ENCODE assay signal across 21 cellular contexts in genomic region chr1:212773011-212773410, GRCh38. TPM values are rescaled to one million over a fixed set of nuclear protein-coding genes. Genes with fewer than 3 reads are reported as not detected.
DNase-seq lines count a peak whose midpoint lies in the region; ATAC-seq, FAIRE-seq and TF ChIP-seq lines count a peak whose summit lies in the region.
"Had no signal": no experiment of that assay in that cellular context is flagged by ENCODE, and none has a peak within 500 bp of the region (broad histone marks: within the 10 kb centered on the region; RNA-seq: fewer than 3 reads in every experiment).

No MANE protein-coding gene starts in this region.

- peaks cover 8% of the 10 kb centered on the region for H3K36me3 Mint-ChIP-seq in T-helper 17 cell (ENCODE audit: low read depth)
- peaks cover 62 to 86% of the 10 kb centered on the region in 2 donors for H3K36me3 Mint-ChIP-seq in stimulated activated naive B cell treated with anti-CD40 and anti-IgM and Interleukin-4, amounts not matched to agents 10 μg/mL and 1 μg/mL and 100 μg/mL, for 72 hours

- H3K27ac Mint-ChIP-seq in T-helper 17 cell: peak overlapping the region; percentile 60
- H3K27ac Mint-ChIP-seq in stimulated activated naive B cell treated with anti-CD40 and anti-IgM and Interleukin-4, amounts not matched to agents 10 μg/mL and 1 μg/mL and 100 μg/mL, for 72 hours: peak overlapping the region; percentile 16
- H3K27ac Mint-ChIP-seq: B cell; CD4-positive, CD25-positive, alpha-beta regulatory T cell had no signal

- H3K4me1 Mint-ChIP-seq in T-helper 17 cell: peaks cover 20% of the 10 kb centered on the region
- peaks cover 28 to 65% of the 10 kb centered on the region in 2 donors for H3K4me1 Mint-ChIP-seq in stimulated activated naive B cell treated with anti-CD40 and anti-IgM and Interleukin-4, amounts not matched to agents 10 μg/mL and 1 μg/mL and 100 μg/mL, for 72 hours

- TF ChIP-seq POLR2A in HepG2 (IDR thresholded peaks at IDR 0.05; ENCODE audit: insufficient read depth in 1 of 2, low read depth in 2 of 2, low read length in 2 of 2): no peak
- no peak for TF ChIP-seq POLR2A in right lobe of liver (IDR thresholded peaks at IDR 0.05)

- no peak for TF ChIP-seq CTCF in HepG2 (CRISPR knock-in tag; IDR thresholded peaks at IDR 0.05)
- TF ChIP-seq CTCF in right lobe of liver (IDR thresholded peaks at IDR 0.05): no peak

- POLR2A ChIA-PET in HepG2 (lab: Yijun Ruan, JAX): no interaction called here

- peak; percentile 36 for FAIRE-seq in HepG2 (lab: Jason Lieb, UNC)
- FAIRE-seq: A204.1, GM12878, H54 had no signal

- no peaks in the 10 kb centered on the region for H3K27me3 Mint-ChIP-seq in T-helper 17 cell
- H3K27me3 Mint-ChIP-seq in stimulated activated naive B cell treated with anti-CD40 and anti-IgM and Interleukin-4, amounts not matched to agents 10 μg/mL and 1 μg/mL and 100 μg/mL, for 72 hours: no peaks in the 10 kb centered on the region
- H3K27me3 Mint-ChIP-seq: B cell; CD4-positive, CD25-positive, alpha-beta regulatory T cell had no signal

- no peak overlapping the region for H3K4me2 ChIP-seq in HepG2 (ENCODE audit: low read depth, low read length)
- H3K4me2 ChIP-seq: BLaER1 had no signal

- peaks cover 19% of the 10 kb centered on the region; the same call in 1 of the 2 replicates for H3K9me3 ChIP-seq in HepG2 (ENCODE audit: low read length)
- H3K9me3 ChIP-seq in right lobe of liver: peaks cover 0 to 4% (median 0%) of the 10 kb centered on the region in 4 donors
- H3K9me3 ChIP-seq in T-helper 17 cell (ENCODE audit: control insufficient read depth, low read length, poor library complexity, severe bottlenecking): no peaks in the 10 kb centered on the region

- no peak overlapping the region for H3K27ac ChIP-seq in HepG2 (ENCODE audit: extremely low read length, insufficient read depth, low read length)
- H3K27ac ChIP-seq in right lobe of liver: no peak overlapping the region
- H3K27ac ChIP-seq: 22Rv1, BLaER1, C4-2B had no signal

- H3K4me1 ChIP-seq in HepG2 (ENCODE audit: insufficient read depth, low read length): no peaks in the 10 kb centered on the region
- no peaks in the 10 kb centered on the region for H3K4me1 ChIP-seq in right lobe of liver
- H3K4me1 ChIP-seq: BLaER1 had no signal

- ATAC-seq in HepG2 (no peak), right lobe of liver (no peak), T-helper 17 cell (no peak), GM21390 (IDR thresholded peaks at IDR 0.05; ENCODE audit: unreplicated experiment) (no peak)
- ATAC-seq in stimulated activated naive B cell treated with anti-CD40 and anti-IgM and Interleukin-4, amounts not matched to agents 10 μg/mL and 1 μg/mL and 100 μg/mL, for 72 hours (replicated peaks): no peak
- ATAC-seq: GM12878 had no signal

- no TSS peak for BruUV-seq in HepG2 (replicated peaks; lab: Mats Ljungman, UMichigan)

- DNase-seq in HepG2 (ENCODE audit: low spot score) (no peak), right lobe of liver (no peak), T-helper 17 cell (no peak), NCI-H2227 (lab: John Stamatoyannopoulos, UW; ENCODE audit: unreplicated experiment) (no peak)
- no peak for DNase-seq in stimulated activated naive B cell treated with anti-CD40 and anti-IgM and Interleukin-4, amounts not matched to agents 10 μg/mL and 1 μg/mL and 100 μg/mL, for 72 hours
- DNase-seq: CD4-positive, CD25-positive, alpha-beta regulatory T cell; CD8-positive, alpha-beta memory T cell; DMS153; DMS79; EL; GDM1; GOT3 had no signal

- H3K27me3 ChIP-seq in HepG2 (ENCODE audit: control insufficient read depth in 1 of 2, insufficient read depth in 2 of 2, low read length in 2 of 2): no peaks in the 10 kb centered on the region
- H3K27me3 ChIP-seq in right lobe of liver: no peaks in the 10 kb centered on the region
- H3K27me3 ChIP-seq: BLaER1 had no signal

- no peak overlapping the region for H3K4me3 ChIP-seq in HepG2 (replicated peaks in 1 of 3; ENCODE audit: insufficient read depth in 1 of 3, low read depth in 2 of 3, low read length in 3 of 3)
- no peak overlapping the region for H3K4me3 ChIP-seq in right lobe of liver
- H3K4me3 ChIP-seq: BLaER1, GM12878, HAP-1 had no signal

- H3K9me3 Mint-ChIP-seq in stimulated activated naive B cell treated with anti-CD40 and anti-IgM and Interleukin-4, amounts not matched to agents 10 μg/mL and 1 μg/mL and 100 μg/mL, for 72 hours: peaks cover 19 to 28% of the 10 kb centered on the region in 2 donors

- peaks cover 4 to 21% of the 10 kb centered on the region in 2 experiments for H3K36me3 ChIP-seq in HepG2 (replicated peaks in 1 of 2; ENCODE audit: control insufficient read depth in 1 of 2, insufficient read depth in 2 of 2, low read length in 2 of 2)
- no peaks in the 10 kb centered on the region for H3K36me3 ChIP-seq in right lobe of liver

- H3K9ac ChIP-seq in HepG2 (ENCODE audit: insufficient read depth, low read depth, low read length): no peak overlapping the region
- H3K9ac ChIP-seq: BLaER1 had no signal

- intact Hi-C loops in HepG2 (cut with micrococcal nuclease; ENCODE audit: unreplicated experiment): no loop called here
- intact Hi-C loops in right lobe of liver (cut with DNase I): no loop called here

- no peak for TF ChIP-seq EP300 in HepG2 (IDR thresholded peaks at IDR 0.05; ENCODE audit: low read depth in 2 of 2, low read length in 2 of 2)
- no peak for TF ChIP-seq EP300 in HepG2 (CRISPR knock-in tag; IDR thresholded peaks at IDR 0.05; ENCODE audit: borderline replicate concordance)

- no peak for TF ChIP-seq RAD21 in HepG2 (CRISPR knock-in tag; IDR thresholded peaks at IDR 0.05)

- H4K20me1 ChIP-seq in HepG2 (ENCODE audit: insufficient read depth, low read length): no peaks in the 10 kb centered on the region
- H4K20me1 ChIP-seq: BLaER1 had no signal

- CTCF ChIA-PET in HepG2 (lab: Yijun Ruan, JAX; ENCODE audit: low intra/inter-chr PET ratio, low total read pairs): no interaction called here

- 100% methylated on average over 2 of the region's 2 CpGs for WGBS in HepG2 (ENCODE audit: low lambda C conversion rate)
- WGBS in right lobe of liver (ENCODE audit: insufficient coverage, low coverage, low lambda C conversion rate, missing lambda C conversion rate): 100% methylated on average over 2 of the region's 2 CpGs

- no peak overlapping the region for H2AFZ ChIP-seq in HepG2 (ENCODE audit: low read length)

- peaks cover 34% of the 10 kb centered on the region for H3K79me2 ChIP-seq in HepG2 (ENCODE audit: insufficient read depth, low read length)

- no peak overlapping the region for H3K4me3 Mint-ChIP-seq in T-helper 17 cell
- no peak overlapping the region for H3K4me3 Mint-ChIP-seq in stimulated activated naive B cell treated with anti-CD40 and anti-IgM and Interleukin-4, amounts not matched to agents 10 μg/mL and 1 μg/mL and 100 μg/mL, for 72 hours
- H3K4me3 Mint-ChIP-seq: B cell; CD8-positive, alpha-beta memory T cell had no signal

- in situ Hi-C loops in HepG2 (cut with HindIII; ENCODE audit: extremely low pct_ligation_motif_present, low pct_unique_long_range_greater_than_20kb): no loop called here

RNA-seq across cellular contexts. Expression of gene NSL1, which starts 18.6 kb away (rescaled TPM):
- total RNA-seq in HepG2 (2016; rRNA removed; fragmentation: Illumina TruSeq; extraction: Trizol): 77.4 and 119 TPM in 2 replicates
- total RNA-seq in HepG2 (2016; cell fraction: cytosol; rRNA removed; fragmentation: Illumina TruSeq; extraction: Trizol; ENCODE audit: low read depth): 16.8 and 20.7 TPM in 2 replicates
- 80.4 and 129 TPM in 2 replicates for total RNA-seq in HepG2 (2016; cell fraction: insoluble cytoplasmic fraction; rRNA removed; fragmentation: Illumina TruSeq; extraction: Trizol)
- total RNA-seq in HepG2 (2016; cell fraction: membrane; rRNA removed; fragmentation: Illumina TruSeq; extraction: Trizol): 30.7 and 36.3 TPM in 2 replicates
- 44.8 and 46.6 TPM in 2 replicates for total RNA-seq in HepG2 (2016; cell fraction: nucleus; rRNA removed; fragmentation: Illumina TruSeq; extraction: Trizol)
- polyA plus RNA-seq in HepG2 (2011; rRNA removed): 26.4 and 34.5 TPM in 2 replicates
- polyA plus RNA-seq in HepG2 (2011; cell fraction: cytosol; rRNA removed): 24.3 and 36.8 TPM in 2 replicates
- polyA plus RNA-seq in HepG2 (2011; cell fraction: nucleus; rRNA removed): 20.4 and 20.6 TPM in 2 replicates
- polyA plus RNA-seq in HepG2 (2012): 22.1 and 33.9 TPM in 2 replicates
- polyA plus RNA-seq in HepG2 (2016; cell fraction: cytosol; fragmentation: Illumina TruSeq; extraction: Trizol; ENCODE audit: low read depth): 8.7 and 9.3 TPM in 2 replicates
- polyA plus RNA-seq in HepG2 (2016; cell fraction: insoluble cytoplasmic fraction; fragmentation: Illumina TruSeq; extraction: Trizol; ENCODE audit: low read depth): 103 and 108 TPM in 2 replicates
- polyA plus RNA-seq in HepG2 (2016; cell fraction: membrane; fragmentation: Illumina TruSeq; extraction: Trizol; ENCODE audit: low read depth): 15.8 and 17.8 TPM in 2 replicates
- 38.2 and 40.5 TPM in 2 replicates for polyA plus RNA-seq in HepG2 (2016; cell fraction: nucleus; fragmentation: Illumina TruSeq; extraction: Trizol; ENCODE audit: insufficient read depth, low read depth)
- polyA minus RNA-seq in HepG2 (2011; rRNA and poly(A)+ RNA removed; ENCODE audit: low replicate concordance): 15.7 and 18.6 TPM in 2 replicates
- polyA minus RNA-seq in HepG2 (2011; cell fraction: cytosol; rRNA and poly(A)+ RNA removed): 20.8 and 22.2 TPM in 2 replicates
- 49.3 and 52.6 TPM in 2 replicates for polyA minus RNA-seq in HepG2 (2011; cell fraction: nucleus; rRNA and poly(A)+ RNA removed)
- 10 to 100 TPM; 13.3 to 26.5 (median 16.2) TPM for total RNA-seq in right lobe of liver
- 10 to 100 TPM; 18.6 to 20.3 TPM for total RNA-seq in T-helper 17 cell

RNA-seq across cellular contexts. Expression of gene TATDN3, which starts 18.7 kb away (rescaled TPM):
- total RNA-seq in HepG2 (2016; rRNA removed; fragmentation: Illumina TruSeq; extraction: Trizol) (8.6 and 10.7 TPM in 2 replicates), right lobe of liver (1 to 10 TPM; 6.0 to 9.3 (median 6.6) TPM), T-helper 17 cell (10 to 100 TPM; 16.1 to 16.2 TPM)
- 1.1 and 1.7 TPM in 2 replicates for total RNA-seq in HepG2 (2016; cell fraction: cytosol; rRNA removed; fragmentation: Illumina TruSeq; extraction: Trizol; ENCODE audit: low read depth)
- total RNA-seq in HepG2 (2016; cell fraction: insoluble cytoplasmic fraction; rRNA removed; fragmentation: Illumina TruSeq; extraction: Trizol): 7.9 and 9.4 TPM in 2 replicates
- 3.5 and 5.2 TPM in 2 replicates for total RNA-seq in HepG2 (2016; cell fraction: membrane; rRNA removed; fragmentation: Illumina TruSeq; extraction: Trizol)
- total RNA-seq in HepG2 (2016; cell fraction: nucleus; rRNA removed; fragmentation: Illumina TruSeq; extraction: Trizol): 6.4 and 7.0 TPM in 2 replicates
- polyA plus RNA-seq in HepG2 (2011; rRNA removed): 6.9 and 7.3 TPM in 2 replicates
- 3.9 and 5.7 TPM in 2 replicates for polyA plus RNA-seq in HepG2 (2011; cell fraction: cytosol; rRNA removed)
- 4.0 and 5.4 TPM in 2 replicates for polyA plus RNA-seq in HepG2 (2011; cell fraction: nucleus; rRNA removed)
- 7.4 and 7.5 TPM in 2 replicates for polyA plus RNA-seq in HepG2 (2012)
- 1.7 and 2.9 TPM in 2 replicates for polyA plus RNA-seq in HepG2 (2016; cell fraction: cytosol; fragmentation: Illumina TruSeq; extraction: Trizol; ENCODE audit: low read depth)
- polyA plus RNA-seq in HepG2 (2016; cell fraction: insoluble cytoplasmic fraction; fragmentation: Illumina TruSeq; extraction: Trizol; ENCODE audit: low read depth): 10.3 and 10.7 TPM in 2 replicates
- 3.3 and 4.1 TPM in 2 replicates for polyA plus RNA-seq in HepG2 (2016; cell fraction: membrane; fragmentation: Illumina TruSeq; extraction: Trizol; ENCODE audit: low read depth)
- polyA plus RNA-seq in HepG2 (2016; cell fraction: nucleus; fragmentation: Illumina TruSeq; extraction: Trizol; ENCODE audit: insufficient read depth, low read depth): 6.2 and 8.3 TPM in 2 replicates
- 2.8 and 5.4 TPM in 2 replicates for polyA minus RNA-seq in HepG2 (2011; rRNA and poly(A)+ RNA removed; ENCODE audit: low replicate concordance)
- polyA minus RNA-seq in HepG2 (2011; cell fraction: cytosol; rRNA and poly(A)+ RNA removed): 2.6 and 5.8 TPM in 2 replicates
- 12.6 and 17.0 TPM in 2 replicates for polyA minus RNA-seq in HepG2 (2011; cell fraction: nucleus; rRNA and poly(A)+ RNA removed)
